In the genomic region with DNA sequence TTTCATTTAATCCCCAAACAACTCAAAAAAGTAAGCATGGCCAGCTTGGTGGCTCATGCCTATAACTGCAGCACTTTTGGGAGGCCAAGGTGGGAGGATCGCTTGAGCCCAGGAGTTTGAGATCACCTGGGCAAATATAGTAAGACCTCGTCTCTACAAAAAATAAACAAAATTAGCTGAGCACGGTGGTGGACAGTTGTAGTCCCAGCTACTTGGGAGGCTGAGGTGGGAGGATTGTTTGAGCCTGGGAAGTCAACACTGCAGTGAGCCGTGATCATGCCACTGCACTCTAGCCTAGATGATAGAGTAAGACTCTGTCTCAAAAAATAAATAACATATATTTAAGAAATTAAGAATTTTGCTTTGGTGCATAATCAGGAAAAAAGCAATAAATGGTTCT, we compare ENCODE assay signal across 12 cellular contexts. TPM values are rescaled to one million over a fixed set of nuclear protein-coding genes. Genes with fewer than 3 reads are reported as not detected.
A peak's percentile ranks its signal among the peaks of the same experiment; 100 is the strongest.
DNase-seq lines count a peak whose midpoint lies in the region; ATAC-seq and TF ChIP-seq lines count a peak whose summit lies in the region.
"Had no signal": no experiment of that assay in that cellular context is flagged by ENCODE, and none has a peak within 500 bp of the region (broad histone marks: within the 10 kb centered on the region; RNA-seq: fewer than 3 reads in every experiment).

No MANE protein-coding gene starts in this region.

- peak overlapping the region in 9 of 10 experiments; percentile 22 to 60 (median 48); a peak in 16 of 20 replicates for H3K4me3 ChIP-seq in BLaER1 treated with 17β-estradiol and CSF1 and Interleukin-3, amounts not matched to agents 10 nM and 100 nM
- H3K4me3 ChIP-seq in hepatocyte (no peak overlapping the region), mucosa of descending colon (no peak overlapping the region)
- H3K4me3 ChIP-seq: right atrium auricular region, SK-N-MC had no signal

- intact Hi-C loops in mucosa of descending colon (cut with DNase I, micrococcal nuclease) = no loop called here

- peak overlapping the region; percentile 84 to 100 (median 94) for H3K4me2 ChIP-seq in BLaER1 treated with 17β-estradiol and CSF1 and Interleukin-3, amounts not matched to agents 10 nM and 100 nM
- H3K4me2 ChIP-seq in hepatocyte = no peak overlapping the region

- no peak for DNase-seq in hepatocyte (ENCODE audit: low spot score)
- DNase-seq in mucosa of descending colon = no peak
- DNase-seq in stimulated activated CD8-positive, alpha-beta memory T cell treated with anti-CD3 and anti-CD28 coated beads, Interleukin-4, amount 100 ng/mL, for 48 hours = no peak
- no peak for DNase-seq in nucleus accumbens (lab: John Stamatoyannopoulos, UW)
- DNase-seq: cerebellar nuclear complex, endodermal cell, NCI-H1092, NCI-H2107 had no signal

- no peaks in the 10 kb centered on the region for H3K79me2 ChIP-seq in hepatocyte

- H3K4me1 ChIP-seq in BLaER1 treated with 17β-estradiol and CSF1 and Interleukin-3, amounts not matched to agents 10 nM and 100 nM = peaks cover 80 to 95% (median 86%) of the 10 kb centered on the region in 10 experiments
- H3K4me1 ChIP-seq in hepatocyte (ENCODE audit: insufficient read depth) (no peaks in the 10 kb centered on the region), mucosa of descending colon (ENCODE audit: low read depth) (no peaks in the 10 kb centered on the region)
- H3K4me1 ChIP-seq: right atrium auricular region had no signal

- peak overlapping the region in 10 of 11 experiments; percentile 58 to 83 (median 78); a peak in 21 of 22 replicates for H3K9ac ChIP-seq in BLaER1 treated with 17β-estradiol and CSF1 and Interleukin-3, amounts not matched to agents 10 nM and 100 nM

- H3K9me3 ChIP-seq in BLaER1 treated with 17β-estradiol and CSF1 and Interleukin-3, amounts not matched to agents 10 nM and 100 nM (replicated peaks in 1 of 11) = peaks cover 0 to 5% (median 0%) of the 10 kb centered on the region in 11 experiments; a peak in 1 of 22 replicates
- H3K9me3 ChIP-seq in KOPT-K1 (ENCODE audit: insufficient read depth, low read length, poor library complexity, severe bottlenecking) (no peaks in the 10 kb centered on the region), hepatocyte (ENCODE audit: low read depth) (no peaks in the 10 kb centered on the region), mucosa of descending colon (no peaks in the 10 kb centered on the region)
- H3K9me3 ChIP-seq: right atrium auricular region had no signal

- H3K27ac ChIP-seq in BLaER1 treated with 17β-estradiol and CSF1 and Interleukin-3, amounts not matched to agents 10 nM and 100 nM = peak overlapping the region; percentile 54 to 97 (median 94); a peak in 21 of 22 replicates
- H3K27ac ChIP-seq in KOPT-K1 (ENCODE audit: low read depth, low read length, poor library complexity, severe bottlenecking) = peak overlapping the region; percentile 30
- peak overlapping the region; percentile 52 for H3K27ac ChIP-seq in hepatocyte
- H3K27ac ChIP-seq: right atrium auricular region, SK-N-MC had no signal

- TF ChIP-seq CTCF in hepatocyte (IDR thresholded peaks at IDR 0.05; ENCODE audit: poor library complexity) (no peak), mucosa of descending colon (IDR thresholded peaks at IDR 0.05) (no peak)

- no peaks in the 10 kb centered on the region for H3K36me3 ChIP-seq in BLaER1 treated with 17β-estradiol and CSF1 and Interleukin-3, amounts not matched to agents 10 nM and 100 nM
- H3K36me3 ChIP-seq in KOPT-K1 (ENCODE audit: insufficient read depth, low read length) (no peaks in the 10 kb centered on the region), hepatocyte (replicated peaks; ENCODE audit: insufficient read depth, low read depth) (no peaks in the 10 kb centered on the region), mucosa of descending colon (ENCODE audit: low read depth) (no peaks in the 10 kb centered on the region)
- H3K36me3 ChIP-seq: right atrium auricular region had no signal

- no peak for ATAC-seq in mucosa of descending colon

- H3K27me3 ChIP-seq in BLaER1 treated with 17β-estradiol and CSF1 and Interleukin-3, amounts not matched to agents 10 nM and 100 nM = no peaks in the 10 kb centered on the region
- H3K27me3 ChIP-seq in hepatocyte = no peaks in the 10 kb centered on the region
- H3K27me3 ChIP-seq: right atrium auricular region had no signal

- H3K9me2 ChIP-seq in hepatocyte (replicated peaks; ENCODE audit: insufficient read depth) = no peaks in the 10 kb centered on the region

- H2AFZ ChIP-seq in hepatocyte = no peak overlapping the region

- WGBS in hepatocyte (ENCODE audit: low lambda C conversion rate, missing lambda C conversion rate) = 89% methylated on average over 4 of the region's 4 CpGs

- no peaks in the 10 kb centered on the region; a peak in 1 of 22 replicates for H4K20me1 ChIP-seq in BLaER1 treated with 17β-estradiol and CSF1 and Interleukin-3, amounts not matched to agents 10 nM and 100 nM
- no peaks in the 10 kb centered on the region for H4K20me1 ChIP-seq in hepatocyte (ENCODE audit: insufficient read depth, poor library complexity, severe bottlenecking)

RNA-seq across cellular contexts. Expression of gene AKR1A1, which starts 6.1 kb away (rescaled TPM):
- 174 and 186 TPM in 2 replicates for total RNA-seq in hepatocyte
- 235 and 271 TPM in 2 replicates for polyA plus RNA-seq in hepatocyte
- 100 to 1,000 TPM; 118 to 206 (median 190) TPM for total RNA-seq in mucosa of descending colon

RNA-seq across cellular contexts. Expression of gene PRDX1, which starts 22.8 kb away (rescaled TPM):
- total RNA-seq in hepatocyte (523 and 532 TPM in 2 replicates), mucosa of descending colon (100 to 1,000 TPM; 248 to 306 (median 295) TPM)
- 660 and 666 TPM in 2 replicates for polyA plus RNA-seq in hepatocyte

RNA-seq across cellular contexts. Expression of gene NASP, which starts 39.3 kb away (rescaled TPM):
- total RNA-seq in hepatocyte (64.3 and 82.6 TPM in 2 replicates), mucosa of descending colon (10 to 100 TPM; 51.5 to 69.1 (median 60.1) TPM)
- 68.6 and 83.0 TPM in 2 replicates for polyA plus RNA-seq in hepatocyte

RNA-seq across cellular contexts. Expression of gene MMACHC, which starts 44.4 kb away (rescaled TPM):
- total RNA-seq in hepatocyte (5.7 and 11.5 TPM in 2 replicates), mucosa of descending colon (10 to 100 TPM in 2 of 3 donors, 1 to 10 TPM in 1; 9.2 to 12.4 (median 11.2) TPM)
- polyA plus RNA-seq in hepatocyte = 0.86 and 2.2 TPM in 2 replicates

RNA-seq across cellular contexts. Expression of gene CCDC163, which starts 44.7 kb away (rescaled TPM):
- 0.60 and 1.2 TPM in 2 replicates for total RNA-seq in hepatocyte
- 0.62 and 3.3 TPM in 2 replicates for polyA plus RNA-seq in hepatocyte
- total RNA-seq in mucosa of descending colon = 1 to 10 TPM; 1.3 to 1.6 (median 1.5) TPM

Comparison
In these comparisons a context has a peak if more than half of its experiments do, and no peak if none do; other contexts are left out.
1. H3K27ac ChIP-seq: peak in every context shown above with its lines; median percentile 94 in BLaER1 treated with 17β-estradiol and CSF1 and Interleukin-3, amounts not matched to agents 10 nM and 100 nM; 52 in hepatocyte; 30 in KOPT-K1.
2. H3K4me3 ChIP-seq: peak in BLaER1 treated with 17β-estradiol and CSF1 and Interleukin-3, amounts not matched to agents 10 nM and 100 nM (9 of 10); none in hepatocyte (single experiment) and mucosa of descending colon (single experiment).